ENCODE assay signal across 17 cellular contexts in genomic region chr14:94379291-94380224, GRCh38. TPM values are rescaled to one million over a fixed set of nuclear protein-coding genes. Genes with fewer than 3 reads are reported as not detected.
A peak's percentile ranks its signal among the peaks of the same experiment; 100 is the strongest.
DNase-seq lines count a peak whose midpoint lies in the region; TF ChIP-seq lines count a peak whose summit lies in the region.
"Had no signal": no experiment of that assay in that cellular context is flagged by ENCODE, and none has a peak within 500 bp of the region (broad histone marks: within the 10 kb centered on the region; RNA-seq: fewer than 3 reads in every experiment).

No MANE protein-coding gene starts in this region.

- no peak for TF ChIP-seq POLR2A in sigmoid colon (IDR thresholded peaks at IDR 0.05)

- WGBS in sigmoid colon, 2 donors = 81 to 84% methylated on average over 16 of the region's 16 CpGs

- intact Hi-C loops in activated CD4-positive, alpha-beta memory T cell treated with anti-CD3 and anti-CD28 coated beads for 36 hours (cut with micrococcal nuclease) = loop anchor here (1.0 to 2.0 kb wide), 2 partner anchors 15 to 33 kb away; no protein-coding TSS in a partner anchor
- intact Hi-C loops in sigmoid colon (cut with DNase I) (loop anchor here (1.0 kb wide), 1 partner anchor 15 kb away; no protein-coding TSS in a partner anchor), Caco-2 (cut with micrococcal nuclease; ENCODE audit: unreplicated experiment) (no loop called here)

- TF ChIP-seq EP300 in sigmoid colon (IDR thresholded peaks at IDR 0.05) = no peak

- BruUV-seq in Caco-2 (replicated peaks; lab: Mats Ljungman, UMichigan) = no TSS peak

- CTCF ChIA-PET in activated CD4-positive, alpha-beta memory T cell treated with anti-CD3 and anti-CD28 coated beads for 36 hours (lab: Charles Lee) = interaction anchor here (1.0 kb wide), 1 partner anchor 11 kb away, joined by 3 read pairs; no protein-coding TSS in a partner anchor
- CTCF ChIA-PET in activated CD4-positive, alpha-beta memory T cell treated with anti-CD3 and anti-CD28 coated beads, Interleukin-2, amount 10 ng/mL, durations not matched to agents 7 days and 5 days (lab: Charles Lee) = no interaction called here
- CTCF ChIA-PET in Caco-2 (lab: Charles Lee) = no interaction called here

- H3K27me3 Mint-ChIP-seq in activated CD4-positive, alpha-beta memory T cell treated with anti-CD3 and anti-CD28 coated beads for 36 hours = no peaks in the 10 kb centered on the region
- no peaks in the 10 kb centered on the region for H3K27me3 Mint-ChIP-seq in activated CD4-positive, alpha-beta memory T cell treated with anti-CD3 and anti-CD28 coated beads, Interleukin-2, amount 10 ng/mL, durations not matched to agents 7 days and 5 days
- no peaks in the 10 kb centered on the region for H3K27me3 Mint-ChIP-seq in Caco-2 (ENCODE audit: insufficient read depth, unreplicated experiment)

- H3K36me3 ChIP-seq in SJSA1 (no peaks in the 10 kb centered on the region), sigmoid colon (no peaks in the 10 kb centered on the region), Caco-2 (ENCODE audit: control insufficient read depth, insufficient read depth, low read length) (peaks cover 12% of the 10 kb centered on the region)
- H3K36me3 ChIP-seq: BLaER1 had no signal

- H3K27me3 ChIP-seq in SJSA1 (replicated peaks) = no peaks in the 10 kb centered on the region
- H3K27me3 ChIP-seq in sigmoid colon = no peaks in the 10 kb centered on the region
- H3K27me3 ChIP-seq in Caco-2 (replicated peaks; ENCODE audit: control insufficient read depth, insufficient read depth, low read length) = no peaks in the 10 kb centered on the region
- H3K27me3 ChIP-seq: BLaER1 had no signal

- H3K4me3 ChIP-seq in SJSA1 (no peak overlapping the region), epithelial cell of esophagus (ENCODE audit: low read length) (no peak overlapping the region), sigmoid colon (no peak overlapping the region), Caco-2 (ENCODE audit: low read depth, low read length) (no peak overlapping the region)
- H3K4me3 ChIP-seq: BLaER1 had no signal

- H3K27ac Mint-ChIP-seq in activated CD4-positive, alpha-beta memory T cell treated with anti-CD3 and anti-CD28 coated beads for 36 hours = peak overlapping the region; percentile 74
- no peak overlapping the region for H3K27ac Mint-ChIP-seq in activated CD4-positive, alpha-beta memory T cell treated with anti-CD3 and anti-CD28 coated beads, Interleukin-2, amount 10 ng/mL, durations not matched to agents 7 days and 5 days
- H3K27ac Mint-ChIP-seq in Caco-2 (ENCODE audit: unreplicated experiment) = no peak overlapping the region
- H3K27ac Mint-ChIP-seq: IgD-negative memory B cell had no signal

- no peaks in the 10 kb centered on the region for H3K9me3 ChIP-seq in SJSA1 (replicated peaks)
- H3K9me3 ChIP-seq in sigmoid colon = no peaks in the 10 kb centered on the region
- no peaks in the 10 kb centered on the region for H3K9me3 ChIP-seq in Caco-2
- H3K9me3 ChIP-seq: BLaER1 had no signal

- H3K27ac ChIP-seq in SJSA1 (peak overlapping the region; percentile 31; the same call in 1 of the 2 replicates), sigmoid colon (no peak overlapping the region)
- H3K27ac ChIP-seq: BLaER1 had no signal

- TF ChIP-seq CTCF in epithelial cell of esophagus (IDR thresholded peaks at IDR 0.05; ENCODE audit: insufficient read depth, low read depth, low read length, missing control alignments) = no peak
- no peak for TF ChIP-seq CTCF in sigmoid colon (IDR thresholded peaks at IDR 0.05)
- no peak for TF ChIP-seq CTCF in Caco-2 (IDR thresholded peaks at IDR 0.05; ENCODE audit: insufficient read depth in 1 of 2, low read depth in 1 of 2, low read length in 1 of 2, severe bottlenecking in 1 of 2, unreplicated experiment in 1 of 2)

- H3K4me1 ChIP-seq in SJSA1 (replicated peaks) (peaks cover 24% of the 10 kb centered on the region), sigmoid colon (peaks cover 0 to 5% (median 0%) of the 10 kb centered on the region in 4 donors), Caco-2 (no peaks in the 10 kb centered on the region)

- POLR2A ChIA-PET in activated CD4-positive, alpha-beta memory T cell treated with anti-CD3 and anti-CD28 coated beads for 36 hours (lab: Charles Lee) = interaction anchor here (0.7 to 1.6 kb wide), 2 partner anchors 13 to 15 kb away, joined by 3 to 4 read pairs; no protein-coding TSS in a partner anchor
- POLR2A ChIA-PET in activated CD4-positive, alpha-beta memory T cell treated with anti-CD3 and anti-CD28 coated beads, Interleukin-2, amount 10 ng/mL, durations not matched to agents 7 days and 5 days (lab: Charles Lee) = no interaction called here
- POLR2A ChIA-PET in Caco-2 (lab: Charles Lee) = no interaction called here

- H3K36me3 Mint-ChIP-seq in activated CD4-positive, alpha-beta memory T cell treated with anti-CD3 and anti-CD28 coated beads for 36 hours = no peaks in the 10 kb centered on the region
- H3K36me3 Mint-ChIP-seq in activated CD4-positive, alpha-beta memory T cell treated with anti-CD3 and anti-CD28 coated beads, Interleukin-2, amount 10 ng/mL, durations not matched to agents 7 days and 5 days (ENCODE audit: low read depth) = no peaks in the 10 kb centered on the region
- H3K36me3 Mint-ChIP-seq in Caco-2 (ENCODE audit: insufficient read depth, unreplicated experiment) = no peaks in the 10 kb centered on the region
- H3K36me3 Mint-ChIP-seq: IgD-negative memory B cell had no signal

- no peaks in the 10 kb centered on the region for H3K9me3 Mint-ChIP-seq in activated CD4-positive, alpha-beta memory T cell treated with anti-CD3 and anti-CD28 coated beads for 36 hours
- no peaks in the 10 kb centered on the region for H3K9me3 Mint-ChIP-seq in activated CD4-positive, alpha-beta memory T cell treated with anti-CD3 and anti-CD28 coated beads, Interleukin-2, amount 10 ng/mL, durations not matched to agents 7 days and 5 days
- no peaks in the 10 kb centered on the region for H3K9me3 Mint-ChIP-seq in Caco-2 (ENCODE audit: unreplicated experiment)

- peak overlapping the region; percentile 12 for H3K4me3 Mint-ChIP-seq in activated CD4-positive, alpha-beta memory T cell treated with anti-CD3 and anti-CD28 coated beads for 36 hours
- no peak overlapping the region for H3K4me3 Mint-ChIP-seq in activated CD4-positive, alpha-beta memory T cell treated with anti-CD3 and anti-CD28 coated beads, Interleukin-2, amount 10 ng/mL, durations not matched to agents 7 days and 5 days
- no peak overlapping the region for H3K4me3 Mint-ChIP-seq in Caco-2 (ENCODE audit: unreplicated experiment)
- H3K4me3 Mint-ChIP-seq: IgD-negative memory B cell had no signal

- H3K4me1 Mint-ChIP-seq in activated CD4-positive, alpha-beta memory T cell treated with anti-CD3 and anti-CD28 coated beads for 36 hours (ENCODE audit: low read depth) = peaks cover 33% of the 10 kb centered on the region
- H3K4me1 Mint-ChIP-seq in activated CD4-positive, alpha-beta memory T cell treated with anti-CD3 and anti-CD28 coated beads, Interleukin-2, amount 10 ng/mL, durations not matched to agents 7 days and 5 days = peaks cover 2% of the 10 kb centered on the region
- H3K4me1 Mint-ChIP-seq in Caco-2 (ENCODE audit: low read depth, unreplicated experiment) = no peaks in the 10 kb centered on the region
- H3K4me1 Mint-ChIP-seq: IgD-negative memory B cell had no signal

- peak; percentile 25 for DNase-seq in activated CD4-positive, alpha-beta memory T cell treated with anti-CD3 and anti-CD28 coated beads for 36 hours
- DNase-seq in activated CD4-positive, alpha-beta memory T cell treated with anti-CD3 and anti-CD28 coated beads, Interleukin-2, amount 10 ng/mL, durations not matched to agents 7 days and 5 days = no peak
- peak in 1 of 2 experiments; percentile 34 for DNase-seq in SJSA1 (ENCODE audit: low read depth in 1 of 2, low spot score in 2 of 2)
- peak; percentile 58 for DNase-seq in epithelial cell of esophagus (ENCODE audit: low read depth)
- DNase-seq in sigmoid colon = peak; percentile 34
- no peak for DNase-seq in DMS153 treated with DMSO at 0.1 percent for 48 hours (lab: John Stamatoyannopoulos, UW; ENCODE audit: unreplicated experiment)
- DNase-seq in effector CD8-positive, alpha-beta T cell (lab: John Stamatoyannopoulos, UW) = no peak
- no peak for DNase-seq in Caco-2
- DNase-seq: 8988T, HCEC 1CT, NCI-H1436, NCI-H2081, NCI-H510A treated with DMSO at 0.1 percent for 48 hours had no signal

RNA-seq across cellular contexts. Expression of gene SERPINA1, which starts 8.8 kb away (rescaled TPM):
- total RNA-seq in activated CD4-positive, alpha-beta memory T cell treated with anti-CD3 and anti-CD28 coated beads for 36 hours = 10 to 100 TPM; 22.1 to 24.5 TPM
- under 1 TPM; 0.43 to 0.53 TPM for total RNA-seq in activated CD4-positive, alpha-beta memory T cell treated with anti-CD3 and anti-CD28 coated beads, Interleukin-2, amount 10 ng/mL, durations not matched to agents 7 days and 5 days
- total RNA-seq in SJSA1 (2014; rRNA removed; shearing (Covaris generic)) = 3.9 and 6.9 TPM in 2 replicates
- total RNA-seq in sigmoid colon = 10 to 100 TPM in 1 of 4 donors, 1 to 10 TPM in 3; 1.9 to 26.6 (median 5.8) TPM
- 100 to 1,000 TPM; 103 to 134 (median 103) TPM for polyA plus RNA-seq in sigmoid colon
- total RNA-seq in Caco-2 (2022) = 150 and 178 TPM in 2 replicates
- total RNA-seq: LHCN-M2 had no signal

RNA-seq across cellular contexts. Expression of gene SERPINA2, which starts 13.1 kb away (rescaled TPM):
- total RNA-seq in activated CD4-positive, alpha-beta memory T cell treated with anti-CD3 and anti-CD28 coated beads for 36 hours = not detected
- not detected for total RNA-seq in activated CD4-positive, alpha-beta memory T cell treated with anti-CD3 and anti-CD28 coated beads, Interleukin-2, amount 10 ng/mL, durations not matched to agents 7 days and 5 days
- not detected in 2 replicates for total RNA-seq in SJSA1 (2014; rRNA removed; shearing (Covaris generic))
- total RNA-seq in sigmoid colon (not detected), Caco-2 (2022) (not detected in 2 replicates)
- not detected for polyA plus RNA-seq in sigmoid colon
- total RNA-seq: HT-29, LHCN-M2 had no signal
- polyA plus RNA-seq: IgD-negative memory B cell had no signal

RNA-seq across cellular contexts. Expression of gene SERPINA6, which starts 56.4 kb away (rescaled TPM):
- total RNA-seq in activated CD4-positive, alpha-beta memory T cell treated with anti-CD3 and anti-CD28 coated beads for 36 hours = not detected
- not detected for total RNA-seq in activated CD4-positive, alpha-beta memory T cell treated with anti-CD3 and anti-CD28 coated beads, Interleukin-2, amount 10 ng/mL, durations not matched to agents 7 days and 5 days
- not detected in 2 replicates for total RNA-seq in SJSA1 (2014; rRNA removed; shearing (Covaris generic))
- total RNA-seq in sigmoid colon (not detected), Caco-2 (2022) (0.32 and 0.56 TPM in 2 replicates)
- polyA plus RNA-seq in sigmoid colon = 1 to 10 TPM in 1 of 3 donors, not detected in 2; 2.0 TPM
- total RNA-seq: LHCN-M2 had no signal
- polyA plus RNA-seq: IgD-negative memory B cell had no signal

Comparison
In these comparisons a context has a peak if more than half of its experiments do, and no peak if none do; other contexts are left out.
1. DNase-seq: peak in activated CD4-positive, alpha-beta memory T cell treated with anti-CD3 and anti-CD28 coated beads for 36 hours (single experiment), epithelial cell of esophagus (single experiment) and sigmoid colon (single experiment); none in activated CD4-positive, alpha-beta memory T cell treated with anti-CD3 and anti-CD28 coated beads, Interleukin-2, amount 10 ng/mL, durations not matched to agents 7 days and 5 days (single experiment), DMS153 treated with DMSO at 0.1 percent for 48 hours (single experiment), effector CD8-positive, alpha-beta T cell (single experiment) and Caco-2 (0 of 2).